Comparison of ENCODE assay signal across 8 cellular contexts in the genomic region with DNA sequence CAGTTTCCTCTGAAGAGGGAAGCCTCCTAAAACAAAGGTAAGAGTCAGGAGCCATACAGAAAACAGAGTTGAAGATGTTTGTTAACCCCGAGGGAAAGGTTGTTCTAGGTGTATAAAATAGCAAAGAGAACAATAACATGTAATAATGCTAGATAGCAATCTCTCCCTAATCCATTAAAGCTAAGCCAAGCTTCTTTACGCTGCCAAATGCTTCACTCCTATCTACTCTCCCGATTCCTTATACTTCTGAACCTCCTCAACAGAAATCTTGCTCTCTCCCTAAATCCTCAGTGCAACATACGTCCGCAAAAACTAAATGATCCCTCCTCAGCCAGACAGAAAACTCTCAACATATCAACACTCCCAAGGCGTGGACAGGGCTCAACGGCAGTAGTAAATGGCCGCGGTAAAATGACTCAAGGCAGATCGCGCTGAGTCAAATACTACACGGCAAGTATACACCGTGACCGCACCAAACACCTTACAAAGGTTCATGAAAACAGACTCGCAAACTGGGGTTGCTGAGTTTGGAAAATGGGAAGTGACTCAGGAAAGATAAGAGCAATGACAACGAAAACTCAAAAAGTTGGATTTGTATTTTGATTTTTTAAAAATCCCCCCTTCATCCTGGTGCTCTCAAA. TPM values are rescaled to one million over a fixed set of nuclear protein-coding genes. Genes with fewer than 3 reads are reported as not detected.
DNase-seq lines count a peak whose midpoint lies in the region; ATAC-seq, FAIRE-seq and TF ChIP-seq lines count a peak whose summit lies in the region.

No MANE protein-coding gene starts in this region.

- H3K14ac ChIP-seq in H1 (ENCODE audit: insufficient read length), result no peak overlapping the region

- peak overlapping the region; percentile 20; the same call in 1 of the 2 replicates for H3K18ac ChIP-seq in H1 (ENCODE audit: extremely low read depth, low read length)

- TF ChIP-seq RAD21 in H1 (IDR thresholded peaks at IDR 0.05 in 1 of 2, conservative IDR thresholded peaks at IDR 0.05 in 1 of 2; ENCODE audit: low read depth in 2 of 2, low read length in 2 of 2), result no peak

- peaks cover 1% of the 10 kb centered on the region for H3K9me3 Mint-ChIP-seq in activated CD8-positive, alpha-beta T cell treated with anti-CD3 and anti-CD28 coated beads for 36 hours

- peaks cover 5% of the 10 kb centered on the region for H3K23me2 ChIP-seq in H1 (ENCODE audit: low read depth, low read length)

- TF ChIP-seq EP300 in H1 (IDR thresholded peaks at IDR 0.05; ENCODE audit: borderline replicate concordance in 1 of 2, low read depth in 2 of 2, low read length in 2 of 2), result 0 out of 3 replicates have a peak, but pooled peaks of 1 of the 2 experiments have one; percentile 10

- H3K56ac ChIP-seq in H1 (replicated peaks; ENCODE audit: insufficient read length, low read depth, low read length), result no peak overlapping the region

- H4K8ac ChIP-seq in H1 (ENCODE audit: extremely low read depth, insufficient read depth, low read length), result peak overlapping the region; percentile 77; the same call in 1 of the 2 replicates

- no peak overlapping the region for H2BK20ac ChIP-seq in H1 (ENCODE audit: low read length)

- H4K5ac ChIP-seq in H1 (ENCODE audit: insufficient read length, low read depth, low read length), result no peak overlapping the region

- H3K4me3 ChIP-seq in H1 (ENCODE audit: extremely low read depth in 1 of 4, insufficient read depth in 2 of 4, low read depth in 3 of 4, low read length in 4 of 4) (peak overlapping the region; percentile 73 to 98 (median 88)), mesodermal cell (ENCODE audit: extremely low read depth, insufficient read depth, low read length, poor library complexity, severe bottlenecking) (peak overlapping the region; percentile 86)

- no peak overlapping the region for H2BK120ac ChIP-seq in H1 (replicated peaks; ENCODE audit: low read depth, low read length)

- 0 out of 2 replicates have a peak overlapping the region, but pooled peaks have one; percentile 7 for H2BK5ac ChIP-seq in H1 (ENCODE audit: low read depth, low read length)

- H3K4ac ChIP-seq in H1 (replicated peaks; ENCODE audit: insufficient read length, low read depth, low read length), result no peak overlapping the region

- TF ChIP-seq CTCF in activated CD8-positive, alpha-beta T cell treated with anti-CD3 and anti-CD28 coated beads for 36 hours (IDR thresholded peaks at IDR 0.05), result no peak
- no peak for TF ChIP-seq CTCF in H1 (IDR thresholded peaks at IDR 0.05; ENCODE audit: control extremely low read depth in 1 of 3, insufficient read depth in 1 of 3, low read depth in 1 of 3, low read length in 3 of 3)

- peak overlapping the region; percentile 89 for H3K4me3 Mint-ChIP-seq in activated CD8-positive, alpha-beta T cell treated with anti-CD3 and anti-CD28 coated beads for 36 hours

- no peak overlapping the region for H4K91ac ChIP-seq in H1 (replicated peaks; ENCODE audit: insufficient read length, low read length)

- intact Hi-C loops in activated CD8-positive, alpha-beta T cell treated with anti-CD3 and anti-CD28 coated beads for 36 hours (cut with micrococcal nuclease), result loop anchor here (2.0 kb wide), 4 partner anchors 19 to 483 kb away; no protein-coding TSS in a partner anchor

- peak overlapping the region; percentile 76 to 81 for H3K4me2 ChIP-seq in H1 (ENCODE audit: insufficient read depth in 1 of 2, low read depth in 2 of 2, low read length in 2 of 2)

- peaks cover 8 to 40% of the 10 kb centered on the region in 2 experiments; a peak in 3 of 4 replicates for H3K79me2 ChIP-seq in H1 (ENCODE audit: control insufficient read depth in 1 of 2, insufficient read depth in 2 of 2, low read length in 2 of 2)

- H3K36me3 Mint-ChIP-seq in activated CD8-positive, alpha-beta T cell treated with anti-CD3 and anti-CD28 coated beads for 36 hours (ENCODE audit: low read depth), result peaks cover 59% of the 10 kb centered on the region

- peaks cover 59% of the 10 kb centered on the region for H3K4me1 Mint-ChIP-seq in activated CD8-positive, alpha-beta T cell treated with anti-CD3 and anti-CD28 coated beads for 36 hours (ENCODE audit: low read depth)

- CTCF ChIA-PET in activated CD8-positive, alpha-beta T cell treated with anti-CD3 and anti-CD28 coated beads for 36 hours (lab: Charles Lee), result interaction anchor here (1.3 to 2.6 kb wide), 4 partner anchors 12 to 50 kb away, joined by 3 to 10 read pairs (median 6); no protein-coding TSS in a partner anchor
- CTCF ChIA-PET in H1 (lab: Charles Lee; ENCODE audit: partially characterized antibody), result interaction anchor here (0.6 kb wide), 1 partner anchor 436 kb away, joined by 3 read pairs; no protein-coding TSS in a partner anchor

- H3K27ac ChIP-seq in H1 (ENCODE audit: low read depth, low read length) (peak overlapping the region; percentile 88), mesodermal cell (ENCODE audit: low read depth, low read length, severe bottlenecking) (peak overlapping the region; percentile 76)

- peak overlapping the region; percentile 93 for H3K27ac Mint-ChIP-seq in activated CD8-positive, alpha-beta T cell treated with anti-CD3 and anti-CD28 coated beads for 36 hours

- no peak overlapping the region for H2BK12ac ChIP-seq in H1 (ENCODE audit: low read depth, low read length)

- no peak overlapping the region for H2BK15ac ChIP-seq in H1 (ENCODE audit: low read length)

- H3K23ac ChIP-seq in H1 (ENCODE audit: insufficient read length), result no peak overlapping the region

- H3K4me1 ChIP-seq in H1 (replicated peaks in 1 of 4; ENCODE audit: control insufficient read depth in 3 of 4, insufficient read depth in 4 of 4, low read length in 3 of 4), result peaks cover 0 to 3% (median 1%) of the 10 kb centered on the region in 4 experiments; a peak in 2 of 7 replicates
- peaks cover 5% of the 10 kb centered on the region for H3K4me1 ChIP-seq in mesodermal cell (ENCODE audit: control insufficient read depth, insufficient read depth, low read length, poor library complexity, severe bottlenecking)

- ATAC-seq in HG02943 (IDR thresholded peaks at IDR 0.05; ENCODE audit: low read depth, unreplicated experiment), result peak; percentile 49
- peak; percentile 48 for ATAC-seq in activated CD8-positive, alpha-beta T cell treated with anti-CD3 and anti-CD28 coated beads for 36 hours

- peak; percentile 48 to 52 for DNase-seq in SHP77 (lab: John Stamatoyannopoulos, UW)
- no peak for DNase-seq in SHP77 treated with DMSO at 0.1 percent for 48 hours (lab: John Stamatoyannopoulos, UW)
- peak; percentile 30 for DNase-seq in NCI-H2196 (lab: John Stamatoyannopoulos, UW; ENCODE audit: unreplicated experiment)
- peak; percentile 83 for DNase-seq in activated CD8-positive, alpha-beta T cell treated with anti-CD3 and anti-CD28 coated beads for 36 hours
- no peak for DNase-seq in H1 (ENCODE audit: low read depth in 1 of 2, low spot score in 2 of 2)
- DNase-seq in stimulated activated CD8-positive, alpha-beta memory T cell treated with anti-CD3 and anti-CD28 coated beads, Interleukin-7, amount 100 ng/mL, for 1 hour (ENCODE audit: low read depth in 2 of 2), result peak; percentile 14 to 22

- H3K27me3 Mint-ChIP-seq in activated CD8-positive, alpha-beta T cell treated with anti-CD3 and anti-CD28 coated beads for 36 hours, result no peaks in the 10 kb centered on the region

- no peaks in the 10 kb centered on the region for H3K27me3 ChIP-seq in H1 (replicated peaks in 1 of 4; ENCODE audit: control insufficient read depth in 3 of 4, extremely low read depth in 1 of 4, insufficient read depth in 3 of 4, low read length in 3 of 4)

- H2AFZ ChIP-seq in H1 (ENCODE audit: low read length), result peak overlapping the region; percentile 24; the same call in 1 of the 2 replicates

- TF ChIP-seq POLR2A in H1 (IDR thresholded peaks at IDR 0.05; ENCODE audit: control extremely low read depth in 1 of 2, low read depth in 2 of 2, low read length in 2 of 2), result no peak

- H3K9ac ChIP-seq in H1 (replicated peaks in 1 of 4; ENCODE audit: extremely low read depth in 1 of 4, low read depth in 3 of 4, low read length in 3 of 4), result peak overlapping the region; percentile 75 to 89 (median 81)

- 2% methylated on average over 16 of the region's 16 CpGs; no CpG with 5 or more reads in 1 of the 2 experiments for WGBS in H1 (ENCODE audit: extremely low coverage in 1 of 2, insufficient coverage in 1 of 2, insufficient read length in 1 of 2, insufficient replicate concordance in 2 of 2, low coverage in 1 of 2, low lambda C conversion rate in 2 of 2, missing lambda C conversion rate in 1 of 2), 2 experiments
- 0 to 1% methylated on average over 8 of the region's 16 CpGs for WGBS in mesodermal cell (ENCODE audit: insufficient coverage in 2 of 2), 2 experiments

- H3K9me3 ChIP-seq in H1 (ENCODE audit: insufficient read depth in 2 of 2, low read depth in 1 of 2, low read length in 1 of 2) (no peaks in the 10 kb centered on the region), mesodermal cell (ENCODE audit: control insufficient read depth, low read length) (no peaks in the 10 kb centered on the region)

- POLR2A ChIA-PET in activated CD8-positive, alpha-beta T cell treated with anti-CD3 and anti-CD28 coated beads for 36 hours (lab: Charles Lee), result interaction anchor here (0.6 to 3.4 kb wide), 17 partner anchors 7 to 65 kb away, joined by 3 to 27 read pairs (median 4); a partner anchor contains a TSS
- POLR2A ChIA-PET in H1 (lab: Charles Lee; ENCODE audit: partially characterized antibody), result interaction anchor here (1.2 to 1.8 kb wide), 2 partner anchors 10 to 71 kb away, joined by 5 read pairs; a partner anchor contains a TSS

- H3K36me3 ChIP-seq in H1 (ENCODE audit: control insufficient read depth in 2 of 4, insufficient read depth in 4 of 4, low read length in 3 of 4) (peaks cover 3 to 30% (median 7%) of the 10 kb centered on the region in 4 experiments; a peak in 5 of 8 replicates), mesodermal cell (ENCODE audit: control insufficient read depth, insufficient read depth, low read length) (peaks cover 39% of the 10 kb centered on the region)

- H2AK5ac ChIP-seq in H1 (ENCODE audit: low read depth, low read length), result no peak overlapping the region

- H3K79me1 ChIP-seq in H1 (ENCODE audit: low read depth, low read length), result peaks cover 3% of the 10 kb centered on the region

- peak; percentile 58 for FAIRE-seq in H1 (lab: Jason Lieb, UNC)

- H4K20me1 ChIP-seq in H1 (replicated peaks in 1 of 2; ENCODE audit: control insufficient read depth in 1 of 2, insufficient read depth in 2 of 2, low read length in 2 of 2), result no peaks in the 10 kb centered on the region

RNA-seq across cellular contexts. Expression of a gene that starts 0.7 kb away (rescaled TPM):
- 100 to 1,000 TPM; 190 to 198 TPM for total RNA-seq in activated CD8-positive, alpha-beta T cell treated with anti-CD3 and anti-CD28 coated beads for 36 hours
- 68.2 and 69.1 TPM in 2 replicates for total RNA-seq in H1 (2021; fragmentation: NEBNext Ultra II Directional; extraction: Animal tissue kit (Norgen Biotek cat#: 25700))
- 104 and 152 TPM in 2 replicates for polyA plus RNA-seq in H1 (2011; rRNA removed)
- polyA plus RNA-seq in H1 (2011; cell fraction: cytosol; rRNA removed), result 111 TPM
- polyA plus RNA-seq in H1 (2011; cell fraction: nucleus; rRNA removed), result 57.0 TPM
- polyA plus RNA-seq in H1 (2012, experiment 1 of 2), result 52.2 to 78.4 TPM (median 68.5 TPM) in 4 replicates
- polyA plus RNA-seq in H1 (2012, experiment 2 of 2), result 5.4 TPM
- polyA plus RNA-seq in H1 (2013, experiment 1 of 2), result 99.0 TPM
- 116 TPM for polyA plus RNA-seq in H1 (2013, experiment 2 of 2)
- polyA minus RNA-seq in H1 (2011; rRNA and poly(A)+ RNA removed), result 110 and 134 TPM in 2 replicates
- polyA minus RNA-seq in H1 (2011; cell fraction: cytosol; rRNA and poly(A)+ RNA removed), result 72.0 TPM
- polyA minus RNA-seq in H1 (2011; cell fraction: nucleus; rRNA and poly(A)+ RNA removed), result 64.4 TPM
- 160 TPM for polyA plus RNA-seq in mesodermal cell (2013, experiment 1 of 2)
- polyA plus RNA-seq in mesodermal cell (2013, experiment 2 of 2), result 156 TPM

RNA-seq across cellular contexts. Expression of a gene that starts 9.8 kb away (rescaled TPM):
- total RNA-seq in activated CD8-positive, alpha-beta T cell treated with anti-CD3 and anti-CD28 coated beads for 36 hours, result 1 to 10 TPM; 1.4 to 2.2 TPM
- total RNA-seq in H1 (2021; fragmentation: NEBNext Ultra II Directional; extraction: Animal tissue kit (Norgen Biotek cat#: 25700)), result not detected in 2 replicates
- polyA plus RNA-seq in H1 (2011; rRNA removed), result not detected in 2 replicates
- polyA plus RNA-seq in H1 (2011; cell fraction: cytosol; rRNA removed), result not detected
- polyA plus RNA-seq in H1 (2011; cell fraction: nucleus; rRNA removed), result not detected
- polyA plus RNA-seq in H1 (2012, experiment 1 of 2), result not detected in 4 replicates
- not detected for polyA plus RNA-seq in H1 (2012, experiment 2 of 2)
- not detected for polyA plus RNA-seq in H1 (2013, experiment 1 of 2)
- polyA plus RNA-seq in H1 (2013, experiment 2 of 2), result not detected
- not detected in 2 replicates for polyA minus RNA-seq in H1 (2011; rRNA and poly(A)+ RNA removed)
- polyA minus RNA-seq in H1 (2011; cell fraction: cytosol; rRNA and poly(A)+ RNA removed), result not detected
- not detected for polyA minus RNA-seq in H1 (2011; cell fraction: nucleus; rRNA and poly(A)+ RNA removed)
- polyA plus RNA-seq in mesodermal cell (2013, experiment 1 of 2), result not detected
- polyA plus RNA-seq in mesodermal cell (2013, experiment 2 of 2), result not detected

RNA-seq across cellular contexts. Expression of a gene that starts 24.5 kb away (rescaled TPM):
- total RNA-seq in activated CD8-positive, alpha-beta T cell treated with anti-CD3 and anti-CD28 coated beads for 36 hours, result not detected
- total RNA-seq in H1 (2021; fragmentation: NEBNext Ultra II Directional; extraction: Animal tissue kit (Norgen Biotek cat#: 25700)), result not detected in 2 replicates
- polyA plus RNA-seq in H1 (2011; rRNA removed), result not detected in 2 replicates
- polyA plus RNA-seq in H1 (2011; cell fraction: cytosol; rRNA removed), result not detected
- not detected for polyA plus RNA-seq in H1 (2011; cell fraction: nucleus; rRNA removed)
- not detected in 4 replicates for polyA plus RNA-seq in H1 (2012, experiment 1 of 2)
- polyA plus RNA-seq in H1 (2012, experiment 2 of 2), result not detected
- polyA plus RNA-seq in H1 (2013, experiment 1 of 2), result not detected
- not detected for polyA plus RNA-seq in H1 (2013, experiment 2 of 2)
- not detected in 2 replicates for polyA minus RNA-seq in H1 (2011; rRNA and poly(A)+ RNA removed)
- not detected for polyA minus RNA-seq in H1 (2011; cell fraction: cytosol; rRNA and poly(A)+ RNA removed)
- polyA minus RNA-seq in H1 (2011; cell fraction: nucleus; rRNA and poly(A)+ RNA removed), result not detected
- polyA plus RNA-seq in mesodermal cell (2013, experiment 1 of 2), result not detected
- polyA plus RNA-seq in mesodermal cell (2013, experiment 2 of 2), result not detected

RNA-seq across cellular contexts. Expression of a gene that starts 59.0 kb away (rescaled TPM):
- not detected for total RNA-seq in activated CD8-positive, alpha-beta T cell treated with anti-CD3 and anti-CD28 coated beads for 36 hours
- not detected in 2 replicates for total RNA-seq in H1 (2021; fragmentation: NEBNext Ultra II Directional; extraction: Animal tissue kit (Norgen Biotek cat#: 25700))
- polyA plus RNA-seq in H1 (2011; rRNA removed), result not detected in 2 replicates
- polyA plus RNA-seq in H1 (2011; cell fraction: cytosol; rRNA removed), result not detected
- polyA plus RNA-seq in H1 (2011; cell fraction: nucleus; rRNA removed), result not detected
- polyA plus RNA-seq in H1 (2012, experiment 1 of 2), result not detected in 4 replicates
- not detected for polyA plus RNA-seq in H1 (2012, experiment 2 of 2)
- polyA plus RNA-seq in H1 (2013, experiment 1 of 2), result not detected
- polyA plus RNA-seq in H1 (2013, experiment 2 of 2), result not detected
- polyA minus RNA-seq in H1 (2011; rRNA and poly(A)+ RNA removed), result not detected in 2 replicates
- not detected for polyA minus RNA-seq in H1 (2011; cell fraction: cytosol; rRNA and poly(A)+ RNA removed)
- not detected for polyA minus RNA-seq in H1 (2011; cell fraction: nucleus; rRNA and poly(A)+ RNA removed)
- not detected for polyA plus RNA-seq in mesodermal cell (2013, experiment 1 of 2)
- polyA plus RNA-seq in mesodermal cell (2013, experiment 2 of 2), result not detected

Comparison
In these comparisons a context has a peak if more than half of its experiments do, and no peak if none do; other contexts are left out.
1. DNase-seq: peak in SHP77 (2 of 2), NCI-H2196 (single experiment), activated CD8-positive, alpha-beta T cell treated with anti-CD3 and anti-CD28 coated beads for 36 hours (single experiment) and stimulated activated CD8-positive, alpha-beta memory T cell treated with anti-CD3 and anti-CD28 coated beads, Interleukin-7, amount 100 ng/mL, for 1 hour (2 of 2); none in SHP77 treated with DMSO at 0.1 percent for 48 hours (single experiment) and H1 (0 of 2).